ENCODE assay signal across 9 cellular contexts in the genomic region with DNA sequence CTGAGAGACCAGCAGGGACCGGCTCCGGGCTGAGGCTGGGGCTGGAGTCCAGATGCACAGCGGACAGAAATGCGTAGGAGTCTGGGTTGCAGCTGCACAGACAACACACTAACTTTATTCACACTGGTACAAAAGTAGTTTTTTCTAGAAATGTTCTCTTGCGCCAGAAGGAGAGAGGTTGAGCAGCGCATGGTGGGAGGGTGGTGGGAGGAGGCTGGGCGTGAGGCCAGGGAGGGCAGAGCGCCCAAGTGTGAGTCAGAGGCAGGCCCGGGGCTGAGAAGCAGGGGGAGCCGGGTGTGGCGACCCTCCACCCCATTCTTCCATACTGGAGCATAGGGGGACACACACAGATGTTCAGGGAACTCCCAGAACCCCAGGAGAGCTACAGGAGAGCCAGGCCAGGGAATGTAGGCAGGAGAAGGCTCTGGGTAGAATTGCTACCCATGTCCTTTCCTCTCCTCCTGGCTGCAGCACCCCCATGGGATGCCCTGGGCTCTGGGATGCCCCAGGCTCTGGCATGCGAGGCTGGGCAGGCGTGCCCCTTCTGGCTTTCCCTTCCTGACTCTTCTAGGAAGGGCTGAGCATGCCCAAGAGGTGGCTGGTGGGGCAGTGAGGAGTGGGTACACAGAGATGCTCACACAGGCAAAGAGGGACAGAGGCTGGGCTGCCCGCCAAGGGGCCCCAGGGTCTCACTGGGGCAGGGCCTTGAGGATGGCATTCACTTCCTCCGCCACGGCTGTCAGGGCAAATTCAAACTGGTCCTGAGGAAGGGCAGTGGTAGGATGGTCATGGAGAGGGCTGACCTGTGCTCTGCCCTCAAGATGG. TPM values are rescaled to one million over a fixed set of nuclear protein-coding genes. Genes with fewer than 3 reads are reported as not detected.
DNase-seq lines count a peak whose midpoint lies in the region; ATAC-seq, FAIRE-seq and TF ChIP-seq lines count a peak whose summit lies in the region.
"Had no signal": no experiment of that assay in that cellular context is flagged by ENCODE, and none has a peak within 500 bp of the region (broad histone marks: within the 10 kb centered on the region; RNA-seq: fewer than 3 reads in every experiment).

No MANE protein-coding gene starts in this region.

- peak overlapping the region; percentile 57 for H2AFZ ChIP-seq in mammary epithelial cell (ENCODE audit: low read depth, low read length)

- no TSS peak for BruUV-seq in mammary epithelial cell (replicated peaks; lab: Mats Ljungman, UMichigan)

- in situ Hi-C loops in mammary epithelial cell (cut with MboI; ENCODE audit: low sequenced_read_pairs in 2 of 2) (loop anchor here (10.0 kb wide), 1 partner anchor 125 kb away; a partner anchor contains a TSS), transverse colon (cut with MboI; ENCODE audit: low pct_ligation_motif_present in 1 of 4, low pct_unique_long_range_greater_than_20kb in 1 of 4, low sequenced_read_pairs in 3 of 4) (loop anchor here (10.0 to 25.0 kb wide), 3 partner anchors 115 to 235 kb away; a partner anchor contains a TSS)

- intact Hi-C loops in mammary epithelial cell (cut with micrococcal nuclease) = loop anchor here (1.0 kb wide), 1 partner anchor 10 kb away; a partner anchor contains a TSS
- intact Hi-C loops in transverse colon (cut with DNase I; ENCODE audit: low total_unique reads) = loop anchor here (5.0 to 10.0 kb wide), 2 partner anchors 65 to 127 kb away; a partner anchor contains a TSS

- ATAC-seq in HG02610 (IDR thresholded peaks at IDR 0.05; ENCODE audit: unreplicated experiment) (no peak), GM18498 (IDR thresholded peaks at IDR 0.05; ENCODE audit: unreplicated experiment) (no peak)

- dilution Hi-C loops in mammary epithelial cell (cut with HindIII; ENCODE audit: low sequenced_read_pairs) = no loop called here

- H3K4me3 ChIP-seq in mammary epithelial cell (replicated peaks in 1 of 3; ENCODE audit: insufficient read depth in 1 of 3, low read depth in 2 of 3, low read length in 3 of 3) = no peak overlapping the region
- no peak overlapping the region for H3K4me3 ChIP-seq in transverse colon

- peak; percentile 85 for DNase-seq in mammary epithelial cell
- DNase-seq in kidney tubule cell (ENCODE audit: low spot score) = peak; percentile 47
- peak; percentile 41 for DNase-seq in transverse colon
- DNase-seq in NCI-H2081 treated with DMSO at 0.1 percent for 48 hours (lab: John Stamatoyannopoulos, UW) = no peak
- no peak for DNase-seq in GM19239 (ENCODE audit: insufficient read length, low spot score)

- WGBS in mammary epithelial cell (ENCODE audit: low coverage, missing lambda C conversion rate) = 11% methylated on average over 10 of the region's 16 CpGs
- whole genome bisulfite sequencing in transverse colon (ENCODE audit: low coverage in 1 of 2), 2 donors = 52% methylated on average over 16 of the region's 16 CpGs; no CpG with 5 or more reads in 1 of the 2 donors

- TF ChIP-seq CTCF in mammary epithelial cell (conservative IDR thresholded peaks at IDR 0.05 in 1 of 2, IDR thresholded peaks at IDR 0.05 in 1 of 2; ENCODE audit: extremely low read depth in 1 of 2, insufficient read depth in 1 of 2, low read depth in 1 of 2, low read length in 2 of 2) (no peak), transverse colon (IDR thresholded peaks at IDR 0.05) (no peak)

- H3K4me2 ChIP-seq in mammary epithelial cell (ENCODE audit: insufficient read depth, low read depth, low read length) = peak overlapping the region; percentile 46

- no peak for TF ChIP-seq RAD21 in Ishikawa (IDR thresholded peaks at IDR 0.05; ENCODE audit: low read depth)

- no peaks in the 10 kb centered on the region for H3K9me3 ChIP-seq in mammary epithelial cell (replicated peaks; ENCODE audit: insufficient read depth, low read length)
- H3K9me3 ChIP-seq in transverse colon = no peaks in the 10 kb centered on the region

- H3K36me3 ChIP-seq in mammary epithelial cell (ENCODE audit: insufficient read depth, low read length) = no peaks in the 10 kb centered on the region
- H3K36me3 ChIP-seq in transverse colon = no peaks in the 10 kb centered on the region

- H3K9ac ChIP-seq in mammary epithelial cell (ENCODE audit: insufficient read depth, low read length) = no peak overlapping the region

- FAIRE-seq in GM19239 (lab: Jason Lieb, UNC) = no peak

- TF ChIP-seq EP300 in Ishikawa (IDR thresholded peaks at IDR 0.05; ENCODE audit: borderline replicate concordance) (no peak), transverse colon (IDR thresholded peaks at IDR 0.05; ENCODE audit: low read depth) (no peak)

- no peaks in the 10 kb centered on the region for H4K20me1 ChIP-seq in mammary epithelial cell (ENCODE audit: insufficient read depth, low read length)

- no peaks in the 10 kb centered on the region for H3K79me2 ChIP-seq in mammary epithelial cell (ENCODE audit: insufficient read depth, low read length)

- CTCF ChIA-PET in mammary epithelial cell (lab: Charles Lee; ENCODE audit: low non-redundant PET) = no interaction called here

- TF ChIP-seq POLR2A in transverse colon (IDR thresholded peaks at IDR 0.05) = no peak

- H3K27me3 ChIP-seq in mammary epithelial cell (ENCODE audit: insufficient read depth, low read length) = no peaks in the 10 kb centered on the region
- H3K27me3 ChIP-seq in transverse colon = no peaks in the 10 kb centered on the region

- H3K27ac ChIP-seq in mammary epithelial cell (ENCODE audit: insufficient read depth, low read depth, low read length) (no peak overlapping the region), transverse colon (peak overlapping the region; percentile 38 to 59 (median 48))

- H3K4me1 ChIP-seq in mammary epithelial cell (ENCODE audit: insufficient read depth, low read length) = peaks cover 49% of the 10 kb centered on the region
- H3K4me1 ChIP-seq in transverse colon = peaks cover 0 to 18% (median 11%) of the 10 kb centered on the region in 4 donors

TF ChIP-seq in Ishikawa, 13 proteins besides CTCF, POLR2A, EP300 and RAD21:
- TF ChIP-seq, protein P1, sequence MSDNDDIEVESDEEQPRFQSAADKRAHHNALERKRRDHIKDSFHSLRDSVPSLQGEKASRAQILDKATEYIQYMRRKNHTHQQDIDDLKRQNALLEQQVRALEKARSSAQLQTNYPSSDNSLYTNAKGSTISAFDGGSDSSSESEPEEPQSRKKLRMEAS (IDR thresholded peaks at IDR 0.05) = 0 out of 2 replicates have a peak, but pooled peaks have one; percentile 51
- no peak for TF ChIP-seq CREB1 (IDR thresholded peaks at IDR 0.05; ENCODE audit: low read depth)
- TF ChIP-seq, protein P2, sequence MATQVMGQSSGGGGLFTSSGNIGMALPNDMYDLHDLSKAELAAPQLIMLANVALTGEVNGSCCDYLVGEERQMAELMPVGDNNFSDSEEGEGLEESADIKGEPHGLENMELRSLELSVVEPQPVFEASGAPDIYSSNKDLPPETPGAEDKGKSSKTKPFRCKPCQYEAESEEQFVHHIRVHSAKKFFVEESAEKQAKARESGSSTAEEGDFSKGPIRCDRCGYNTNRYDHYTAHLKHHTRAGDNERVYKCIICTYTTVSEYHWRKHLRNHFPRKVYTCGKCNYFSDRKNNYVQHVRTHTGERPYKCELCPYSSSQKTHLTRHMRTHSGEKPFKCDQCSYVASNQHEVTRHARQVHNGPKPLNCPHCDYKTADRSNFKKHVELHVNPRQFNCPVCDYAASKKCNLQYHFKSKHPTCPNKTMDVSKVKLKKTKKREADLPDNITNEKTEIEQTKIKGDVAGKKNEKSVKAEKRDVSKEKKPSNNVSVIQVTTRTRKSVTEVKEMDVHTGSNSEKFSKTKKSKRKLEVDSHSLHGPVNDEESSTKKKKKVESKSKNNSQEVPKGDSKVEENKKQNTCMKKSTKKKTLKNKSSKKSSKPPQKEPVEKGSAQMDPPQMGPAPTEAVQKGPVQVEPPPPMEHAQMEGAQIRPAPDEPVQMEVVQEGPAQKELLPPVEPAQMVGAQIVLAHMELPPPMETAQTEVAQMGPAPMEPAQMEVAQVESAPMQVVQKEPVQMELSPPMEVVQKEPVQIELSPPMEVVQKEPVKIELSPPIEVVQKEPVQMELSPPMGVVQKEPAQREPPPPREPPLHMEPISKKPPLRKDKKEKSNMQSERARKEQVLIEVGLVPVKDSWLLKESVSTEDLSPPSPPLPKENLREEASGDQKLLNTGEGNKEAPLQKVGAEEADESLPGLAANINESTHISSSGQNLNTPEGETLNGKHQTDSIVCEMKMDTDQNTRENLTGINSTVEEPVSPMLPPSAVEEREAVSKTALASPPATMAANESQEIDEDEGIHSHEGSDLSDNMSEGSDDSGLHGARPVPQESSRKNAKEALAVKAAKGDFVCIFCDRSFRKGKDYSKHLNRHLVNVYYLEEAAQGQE (IDR thresholded peaks at IDR 0.05; ENCODE audit: low read depth) = no peak
- peak; percentile 57; the same call in 1 of the 2 replicates for TF ChIP-seq EGR1 (IDR thresholded peaks at IDR 0.05)
- peak; percentile 32; the same call in 1 of the 2 replicates for TF ChIP-seq TCF12 (IDR thresholded peaks at IDR 0.05; ENCODE audit: low read depth)
- TF ChIP-seq ZBTB7A (IDR thresholded peaks at IDR 0.05; ENCODE audit: low read depth) = peak; percentile 97
- peak; percentile 92 for TF ChIP-seq NFIC (IDR thresholded peaks at IDR 0.05)
- TF ChIP-seq TEAD4 (IDR thresholded peaks at IDR 0.05) = no peak
- TF ChIP-seq CEBPB (IDR thresholded peaks at IDR 0.05) = peak; percentile 34; the same call in 1 of the 2 replicates
TF ChIP-seq in Ishikawa: peak in this region for 6.

RNA-seq across cellular contexts. Expression of a gene that starts 10.6 kb away (rescaled TPM):
- total RNA-seq in mammary epithelial cell (100 to 1,000 TPM in 1 of 2 donors, 10 to 100 TPM in 1; 58.9 to 110 TPM), transverse colon (10 to 100 TPM; 22.7 to 95.0 (median 54.3) TPM)
- polyA plus RNA-seq in mammary epithelial cell = 32.8 TPM
- 49.1 TPM for polyA minus RNA-seq in mammary epithelial cell

RNA-seq across cellular contexts. Expression of a gene that starts 19.5 kb away (rescaled TPM):
- not detected for total RNA-seq in mammary epithelial cell
- polyA plus RNA-seq in mammary epithelial cell = 0.07 TPM
- polyA minus RNA-seq in mammary epithelial cell = not detected
- 1 to 10 TPM in 3 of 4 donors, under 1 TPM in 1; 0.60 to 2.6 (median 2.1) TPM for total RNA-seq in transverse colon
- total RNA-seq: pulmonary artery endothelial cell had no signal

RNA-seq across cellular contexts. Expression of a gene that starts 36.0 kb away (rescaled TPM):
- total RNA-seq in mammary epithelial cell (100 to 1,000 TPM; 206 to 209 TPM), transverse colon (100 to 1,000 TPM in 1 of 4 donors, 10 to 100 TPM in 3; 39.2 to 101 (median 70.8) TPM)
- 616 TPM for polyA plus RNA-seq in mammary epithelial cell
- 360 TPM for polyA minus RNA-seq in mammary epithelial cell

RNA-seq across cellular contexts. Expression of a gene that starts 36.7 kb away (rescaled TPM):
- total RNA-seq in mammary epithelial cell (not detected), transverse colon (not detected)
- 0.08 TPM for polyA plus RNA-seq in mammary epithelial cell
- polyA minus RNA-seq in mammary epithelial cell = not detected
- total RNA-seq: pulmonary artery endothelial cell had no signal

RNA-seq across cellular contexts. Expression of a gene that starts 42.8 kb away (rescaled TPM):
- total RNA-seq in mammary epithelial cell = not detected
- not detected for polyA plus RNA-seq in mammary epithelial cell
- polyA minus RNA-seq in mammary epithelial cell = not detected
- not detected for total RNA-seq in transverse colon
- total RNA-seq: pulmonary artery endothelial cell had no signal

Comparison
In these comparisons a context has a peak if more than half of its experiments do, and no peak if none do; other contexts are left out.
1. DNase-seq: peak in mammary epithelial cell (single experiment), kidney tubule cell (single experiment) and transverse colon (single experiment); none in NCI-H2081 treated with DMSO at 0.1 percent for 48 hours (single experiment) and GM19239 (single experiment).